ENCODE assay signal across 8 cellular contexts in genomic region chr6:137218917-137219663, GRCh38. TPM values are rescaled to one million over a fixed set of nuclear protein-coding genes. Genes with fewer than 3 reads are reported as not detected.
DNase-seq lines count a peak whose midpoint lies in the region; ATAC-seq and FAIRE-seq lines count a peak whose summit lies in the region.

Gene IFNGR1 (minus strand): TSS chr6:137219385. CDS start chr6:137219327, 58 bp downstream.

- peak within 1 kb of the TSS; percentile 86 for H3K4me2 ChIP-seq in BLaER1

- DNase-seq in NCI-H69 (lab: John Stamatoyannopoulos, UW): peak; percentile 97
- peak; percentile 99 for DNase-seq in activated CD4-positive, alpha-beta T cell treated with anti-CD3 and anti-CD28 coated beads, Interleukin-2, amount 10 ng/mL, durations not matched to agents 24 days and 14 days
- peak; percentile 66 for DNase-seq in kidney glomerular epithelial cell (lab: John Stamatoyannopoulos, UW)
- peak; percentile 83 to 96 for DNase-seq in stimulated activated CD4-positive, alpha-beta T cell treated with anti-CD3 and anti-CD28 coated beads, Interleukin-1b, Interleukin-23, amount 100 ng/mL, for 1 hour (ENCODE audit: low read depth in 2 of 2)

- intact Hi-C loops in activated CD4-positive, alpha-beta T cell treated with anti-CD3 and anti-CD28 coated beads, Interleukin-2, amount 10 ng/mL, durations not matched to agents 24 days and 14 days (cut with micrococcal nuclease): loop anchor here (1.0 to 10.0 kb wide), 6 partner anchors 9 to 394 kb away; partner anchors contain the start of gene PEX7

- H3K4me3 Mint-ChIP-seq in activated CD4-positive, alpha-beta T cell treated with anti-CD3 and anti-CD28 coated beads, Interleukin-2, amount 10 ng/mL, durations not matched to agents 24 days and 14 days: peak within 1 kb of the TSS; percentile 99

- H3K9me3 Mint-ChIP-seq in activated CD4-positive, alpha-beta T cell treated with anti-CD3 and anti-CD28 coated beads, Interleukin-2, amount 10 ng/mL, durations not matched to agents 24 days and 14 days: peaks cover 8% of the 10 kb centered on the region

- peaks cover 13% of the 10 kb centered on the region for H3K36me3 Mint-ChIP-seq in activated CD4-positive, alpha-beta T cell treated with anti-CD3 and anti-CD28 coated beads, Interleukin-2, amount 10 ng/mL, durations not matched to agents 24 days and 14 days (ENCODE audit: low read depth)

- peaks cover 31% of the 10 kb centered on the region for H4K20me1 ChIP-seq in BLaER1

- peak within 1 kb of the TSS; percentile 76 for H3K4me3 ChIP-seq in BLaER1

- H3K36me3 ChIP-seq in BLaER1: peaks cover 9% of the 10 kb centered on the region; the same call in 1 of the 2 replicates

- H3K27ac ChIP-seq in BLaER1: peak within 1 kb of the TSS; percentile 82

- H3K9me3 ChIP-seq in BLaER1: peaks cover 9% of the 10 kb centered on the region; the same call in 1 of the 2 replicates

- H3K27ac Mint-ChIP-seq in activated CD4-positive, alpha-beta T cell treated with anti-CD3 and anti-CD28 coated beads, Interleukin-2, amount 10 ng/mL, durations not matched to agents 24 days and 14 days: peak within 1 kb of the TSS; percentile 98

- H3K27me3 Mint-ChIP-seq in activated CD4-positive, alpha-beta T cell treated with anti-CD3 and anti-CD28 coated beads, Interleukin-2, amount 10 ng/mL, durations not matched to agents 24 days and 14 days: no peaks in the 10 kb centered on the region

- H3K27me3 ChIP-seq in BLaER1: no peaks in the 10 kb centered on the region

- H3K4me1 Mint-ChIP-seq in activated CD4-positive, alpha-beta T cell treated with anti-CD3 and anti-CD28 coated beads, Interleukin-2, amount 10 ng/mL, durations not matched to agents 24 days and 14 days: peaks cover 45% of the 10 kb centered on the region

- peak; percentile 21 for FAIRE-seq in colon (lab: Jason Lieb, UNC)

- H3K9ac ChIP-seq in BLaER1: peak within 1 kb of the TSS; percentile 83

- peaks cover 60% of the 10 kb centered on the region for H3K4me1 ChIP-seq in BLaER1

- ATAC-seq in GM19328 (IDR thresholded peaks at IDR 0.05; ENCODE audit: unreplicated experiment) (peak; percentile 87), HG03469 (IDR thresholded peaks at IDR 0.05; ENCODE audit: unreplicated experiment) (peak; percentile 68)

RNA-seq across cellular contexts. Expression of gene IFNGR1, which starts in this region (rescaled TPM):
- total RNA-seq in activated CD4-positive, alpha-beta T cell treated with anti-CD3 and anti-CD28 coated beads, Interleukin-2, amount 10 ng/mL, durations not matched to agents 24 days and 14 days: 13.9 and 14.4 TPM in 2 replicates

Comparison
In these comparisons a context has a peak if more than half of its experiments do, and no peak if none do; other contexts are left out.
1. Peak in every context shown above with its lines: DNase-seq, ATAC-seq, H3K4me3 ChIP-seq and H3K27ac ChIP-seq.